18 cellular contexts compared by ENCODE assay signal in genomic region chr21:15455819-15456462, GRCh38.
DNase-seq lines count a peak whose midpoint lies in the region; ATAC-seq and TF ChIP-seq lines count a peak whose summit lies in the region.
"Had no signal": no experiment of that assay in that cellular context is flagged by ENCODE, and none has a peak within 500 bp of the region (broad histone marks: within the 10 kb centered on the region; RNA-seq: fewer than 3 reads in every experiment).

No MANE protein-coding gene starts in this region.

- H3K4me3 ChIP-seq in Peyer's patch: peak overlapping the region in 2 of 4 donors; percentile 9 to 51
- H3K4me3 ChIP-seq in epithelial cell of proximal tubule (ENCODE audit: low read depth, low read length): peak overlapping the region; percentile 13
- H3K4me3 ChIP-seq in rectal smooth muscle tissue (ENCODE audit: low read length): peak overlapping the region; percentile 23
- no peak overlapping the region for H3K4me3 ChIP-seq in mammary epithelial cell (replicated peaks in 1 of 3; ENCODE audit: insufficient read depth in 1 of 3, low read depth in 2 of 3, low read length in 3 of 3)
- no peak overlapping the region for H3K4me3 ChIP-seq in body of pancreas
- H3K4me3 ChIP-seq: PC-9 had no signal

- DNase-seq in Peyer's patch (peak in 2 of 3 donors; percentile 85 to 88), epithelial cell of proximal tubule (ENCODE audit: low read depth) (peak; percentile 70), left lobe of liver (ENCODE audit: low spot score) (peak; percentile 95), mammary epithelial cell (no peak), NCI-H1092 (lab: John Stamatoyannopoulos, UW) (no peak), HuH-7 (ENCODE audit: low spot score) (no peak), body of pancreas (no peak)
- DNase-seq: 8988T, BE2C, DMS79, NCI-H146, NCI-H2081, NCI-H510A treated with DMSO at 0.1 percent for 48 hours, NCI-H82, PC-9 had no signal

- H3K27ac ChIP-seq in Peyer's patch (peak overlapping the region in 2 of 4 donors; percentile 48 to 79), rectal smooth muscle tissue (ENCODE audit: low read depth, low read length) (no peak overlapping the region), mammary epithelial cell (ENCODE audit: insufficient read depth, low read depth, low read length) (no peak overlapping the region), body of pancreas (no peak overlapping the region)
- H3K27ac ChIP-seq: KMS-11, PC-9 had no signal

- no peak overlapping the region for H3K4me2 ChIP-seq in mammary epithelial cell (ENCODE audit: insufficient read depth, low read depth, low read length)
- H3K4me2 ChIP-seq: KMS-11, PC-9 had no signal

- dilution Hi-C loops in mammary epithelial cell (cut with HindIII; ENCODE audit: low sequenced_read_pairs): no loop called here

- in situ Hi-C loops in mammary epithelial cell (cut with MboI; ENCODE audit: low sequenced_read_pairs in 2 of 2): no loop called here

- no peak overlapping the region for H2AFZ ChIP-seq in mammary epithelial cell (ENCODE audit: low read depth, low read length)
- H2AFZ ChIP-seq: PC-9 had no signal

- no peaks in the 10 kb centered on the region for H3K27me3 ChIP-seq in Peyer's patch
- no peaks in the 10 kb centered on the region for H3K27me3 ChIP-seq in rectal smooth muscle tissue (ENCODE audit: control insufficient read depth, insufficient read depth, low read length)
- no peaks in the 10 kb centered on the region for H3K27me3 ChIP-seq in mammary epithelial cell (ENCODE audit: insufficient read depth, low read length)
- H3K27me3 ChIP-seq in body of pancreas: no peaks in the 10 kb centered on the region
- H3K27me3 ChIP-seq: BE2C had no signal

- no peaks in the 10 kb centered on the region for H4K20me1 ChIP-seq in mammary epithelial cell (ENCODE audit: insufficient read depth, low read length)

- H3K9ac ChIP-seq in rectal smooth muscle tissue (ENCODE audit: low read length) (no peak overlapping the region), mammary epithelial cell (ENCODE audit: insufficient read depth, low read length) (no peak overlapping the region)
- H3K9ac ChIP-seq: KMS-11 had no signal

- H3K9me3 ChIP-seq in Peyer's patch: no peaks in the 10 kb centered on the region
- H3K9me3 ChIP-seq in mammary epithelial cell (replicated peaks; ENCODE audit: insufficient read depth, low read length): no peaks in the 10 kb centered on the region
- no peaks in the 10 kb centered on the region for H3K9me3 ChIP-seq in body of pancreas
- H3K9me3 ChIP-seq: BE2C had no signal

- H3K79me2 ChIP-seq in mammary epithelial cell (ENCODE audit: insufficient read depth, low read length): no peaks in the 10 kb centered on the region

- TF ChIP-seq POLR2A in Peyer's patch (IDR thresholded peaks at IDR 0.05) (no peak), body of pancreas (IDR thresholded peaks at IDR 0.05) (no peak)

- no TSS peak for BruUV-seq in mammary epithelial cell (replicated peaks; lab: Mats Ljungman, UMichigan)

- CTCF ChIA-PET in mammary epithelial cell (lab: Charles Lee; ENCODE audit: low non-redundant PET): no interaction called here

- H3K36me3 ChIP-seq in Peyer's patch: no peaks in the 10 kb centered on the region
- H3K36me3 ChIP-seq in rectal smooth muscle tissue (ENCODE audit: control insufficient read depth, insufficient read depth, low read length): no peaks in the 10 kb centered on the region
- H3K36me3 ChIP-seq in mammary epithelial cell (ENCODE audit: insufficient read depth, low read length): no peaks in the 10 kb centered on the region
- H3K36me3 ChIP-seq in body of pancreas (replicated peaks in 1 of 2; ENCODE audit: insufficient read depth in 1 of 2, low read depth in 2 of 2): no peaks in the 10 kb centered on the region
- H3K36me3 ChIP-seq: BE2C had no signal

- intact Hi-C loops in mammary epithelial cell (cut with micrococcal nuclease): no loop called here
- intact Hi-C loops in body of pancreas (cut with DNase I): no loop called here

- TF ChIP-seq CTCF in Peyer's patch (IDR thresholded peaks at IDR 0.05) (no peak), epithelial cell of proximal tubule (conservative IDR thresholded peaks at IDR 0.05; ENCODE audit: low read depth, low read length) (no peak), mammary epithelial cell (conservative IDR thresholded peaks at IDR 0.05 in 1 of 2, IDR thresholded peaks at IDR 0.05 in 1 of 2; ENCODE audit: extremely low read depth in 1 of 2, insufficient read depth in 1 of 2, low read depth in 1 of 2, low read length in 2 of 2) (no peak), body of pancreas (IDR thresholded peaks at IDR 0.05) (no peak)

- ATAC-seq in left lobe of liver (peak; percentile 96), body of pancreas (no peak)
- ATAC-seq: HCT116 had no signal

- H3K4me1 ChIP-seq in Peyer's patch (peaks cover 0 to 5% (median 0%) of the 10 kb centered on the region in 4 donors), rectal smooth muscle tissue (ENCODE audit: control insufficient read depth, insufficient read depth, low read length) (no peaks in the 10 kb centered on the region), mammary epithelial cell (ENCODE audit: insufficient read depth, low read length) (no peaks in the 10 kb centered on the region), body of pancreas (no peaks in the 10 kb centered on the region)
- H3K4me1 ChIP-seq: BE2C had no signal

- 93% methylated on average over 6 of the region's 14 CpGs for WGBS in mammary epithelial cell (ENCODE audit: low coverage, missing lambda C conversion rate)
- 79 to 93% methylated on average over 7 to 11 of the region's 14 CpGs for WGBS in body of pancreas, 2 donors

Comparison
In these comparisons a context has a peak if more than half of its experiments do, and no peak if none do; other contexts are left out.
1. DNase-seq: peak in Peyer's patch (2 of 3), epithelial cell of proximal tubule (single experiment) and left lobe of liver (single experiment); none in mammary epithelial cell (single experiment), NCI-H1092 (single experiment), HuH-7 (single experiment) and body of pancreas (0 of 4).
2. H3K4me3 ChIP-seq: peak in epithelial cell of proximal tubule (single experiment) and rectal smooth muscle tissue (single experiment); none in mammary epithelial cell (0 of 3) and body of pancreas (0 of 2).